ENCODE assay signal across 13 cellular contexts in genomic region chrX:79630033-79631009, GRCh38.
DNase-seq lines count a peak whose midpoint lies in the region; ATAC-seq and TF ChIP-seq lines count a peak whose summit lies in the region.
"Had no signal": no experiment of that assay in that cellular context is flagged by ENCODE, and none has a peak within 500 bp of the region (broad histone marks: within the 10 kb centered on the region; RNA-seq: fewer than 3 reads in every experiment).

No MANE protein-coding gene starts in this region.

- H3K4me3 ChIP-seq in sigmoid colon (no peak overlapping the region), aorta (ENCODE audit: low read length in 2 of 2) (no peak overlapping the region)

- H3K27ac ChIP-seq in sigmoid colon (no peak overlapping the region), aorta (ENCODE audit: low read depth in 1 of 2, low read length in 2 of 2) (no peak overlapping the region)

- no peak for TF ChIP-seq POLR2A in sigmoid colon (IDR thresholded peaks at IDR 0.05)

- H3K9me3 ChIP-seq in sigmoid colon (no peaks in the 10 kb centered on the region), aorta (ENCODE audit: control insufficient read depth, low read length) (no peaks in the 10 kb centered on the region)

- no peak for TF ChIP-seq CTCF in sigmoid colon (IDR thresholded peaks at IDR 0.05)

- H3K27me3 ChIP-seq in sigmoid colon (no peaks in the 10 kb centered on the region), aorta (ENCODE audit: control insufficient read depth in 1 of 2, insufficient read depth in 2 of 2, low read length in 1 of 2) (no peaks in the 10 kb centered on the region)

- DNase-seq in left colon (no peak), pons (ENCODE audit: low spot score) (no peak), sigmoid colon (no peak), aorta (no peak), NCI-H345 (lab: John Stamatoyannopoulos, UW) (no peak)
- DNase-seq: DMS79, GOT3, Kasumi-1, NCI-H524 treated with DMSO at 0.1 percent for 48 hours, nephron progenitor cell had no signal

- H3K4me1 ChIP-seq in sigmoid colon (no peaks in the 10 kb centered on the region), aorta (ENCODE audit: control insufficient read depth in 1 of 2, insufficient read depth in 2 of 2, low read length in 2 of 2) (no peaks in the 10 kb centered on the region)

- intact Hi-C loops in left colon (cut with DNase I, micrococcal nuclease) (no loop called here), sigmoid colon (cut with DNase I) (no loop called here), aorta (cut with DNase I) (no loop called here)

- WGBS in sigmoid colon, 2 donors = 50 to 76% methylated on average over 5 of the region's 5 CpGs
- WGBS in aorta, 2 donors = 61 to 76% methylated on average over 5 of the region's 5 CpGs

- ATAC-seq in GM18861 (IDR thresholded peaks at IDR 0.05; ENCODE audit: unreplicated experiment) = peak; percentile 99
- peak; percentile 85 for ATAC-seq in GM21529 (IDR thresholded peaks at IDR 0.05; ENCODE audit: unreplicated experiment)
- peak; percentile 66 for ATAC-seq in HG03139 (IDR thresholded peaks at IDR 0.05; ENCODE audit: unreplicated experiment)
- ATAC-seq in left colon = peak; percentile 76
- ATAC-seq in aorta (ENCODE audit: low FRiP score) = no peak

- TF ChIP-seq EP300 in sigmoid colon (IDR thresholded peaks at IDR 0.05) = no peak

- H3K36me3 ChIP-seq in sigmoid colon = no peaks in the 10 kb centered on the region
- no peaks in the 10 kb centered on the region for H3K36me3 ChIP-seq in aorta (ENCODE audit: control insufficient read depth in 1 of 2, insufficient read depth in 2 of 2, low read length in 1 of 2)
